In the genomic region with DNA sequence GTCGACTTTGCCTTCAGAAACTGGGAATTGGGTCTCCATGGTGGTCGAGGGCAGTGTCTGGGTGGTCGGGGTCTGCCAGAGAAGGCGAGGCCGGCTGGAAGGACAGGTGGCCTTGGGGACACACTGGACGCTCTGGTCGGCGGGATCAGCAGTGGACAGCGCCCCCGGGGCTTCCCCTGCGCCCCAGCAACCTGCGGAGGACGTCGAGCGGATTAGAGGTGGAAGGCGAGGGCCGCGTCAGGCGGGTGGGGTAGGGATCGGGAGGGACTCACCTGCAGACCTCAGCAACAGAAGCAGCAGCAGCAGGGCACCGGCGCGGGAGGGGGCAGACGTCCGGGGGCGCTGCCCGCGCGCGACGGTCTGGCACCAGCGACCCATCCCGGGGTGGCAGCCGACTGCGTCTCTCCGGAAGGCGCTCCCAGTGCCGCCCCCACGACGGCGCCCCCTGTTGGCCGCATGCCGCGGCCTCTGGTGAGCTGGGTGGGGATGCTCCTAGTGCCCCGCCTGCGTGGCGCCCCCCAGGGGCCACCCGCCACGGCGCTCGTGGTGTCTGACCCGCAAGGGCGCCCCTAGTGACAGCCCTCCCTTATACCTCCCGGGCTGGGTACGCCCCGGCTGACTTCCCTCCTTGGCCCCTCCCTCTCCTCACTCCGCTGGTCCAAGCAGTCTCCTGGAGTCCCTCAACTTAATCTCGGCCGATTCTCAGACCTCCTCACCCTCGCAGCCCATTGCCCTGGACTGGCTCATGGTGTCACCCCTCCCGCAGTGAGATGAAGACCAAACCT, we compare ENCODE assay signal across 9 cellular contexts. TPM values are rescaled to one million over a fixed set of nuclear protein-coding genes. Genes with fewer than 3 reads are reported as not detected.
DNase-seq lines count a peak whose midpoint lies in the region; ATAC-seq and TF ChIP-seq lines count a peak whose summit lies in the region.
"Had no signal": no experiment of that assay in that cellular context is flagged by ENCODE, and none has a peak within 500 bp of the region (broad histone marks: within the 10 kb centered on the region; RNA-seq: fewer than 3 reads in every experiment).

Gene PRSS50 (minus strand): TSS at position 423 of the 785 bp plus-strand sequence. CDS start 45 bp downstream, at position 378.

- no peaks in the 10 kb centered on the region for H3K79me2 ChIP-seq in PC-3 (ENCODE audit: low read length)

- H3K4me2 ChIP-seq in PC-3 (ENCODE audit: low read length): no peak within 1 kb of the TSS

- BruUV-seq in PC-3 (replicated peaks; lab: Mats Ljungman, UMichigan): no TSS peak

- intact Hi-C loops in PC-3 (cut with micrococcal nuclease) (no loop called here), esophagus muscularis mucosa (cut with DNase I) (no loop called here)

- POLR2A ChIA-PET in PC-3 (lab: Charles Lee; ENCODE audit: unreplicated experiment): no interaction called here

- CTCF ChIA-PET in PC-3 (lab: Charles Lee): no interaction called here

- no peak within 1 kb of the TSS for H2AFZ ChIP-seq in PC-3 (ENCODE audit: low read length)

- no peaks in the 10 kb centered on the region for H3K9me2 ChIP-seq in PC-3 (replicated peaks; ENCODE audit: low read length)

- no peaks in the 10 kb centered on the region for H3K27me3 ChIP-seq in PC-3 (ENCODE audit: low read length)
- peaks cover 0 to 42% (median 4%) of the 10 kb centered on the region in 4 donors for H3K27me3 ChIP-seq in esophagus muscularis mucosa

- 49% methylated on average over 23 of the region's 61 CpGs for WGBS in esophagus muscularis mucosa

- H3F3A ChIP-seq in PC-3 (ENCODE audit: low read length, unreplicated experiment): no peaks in the 10 kb centered on the region

- H3K9ac ChIP-seq in PC-3 (ENCODE audit: low read length): no peak within 1 kb of the TSS

- ATAC-seq in PC-3: no peak
- ATAC-seq in GM21529 (IDR thresholded peaks at IDR 0.05; ENCODE audit: unreplicated experiment): no peak

- no peak within 1 kb of the TSS for H3K27ac ChIP-seq in PC-3 (ENCODE audit: low read length)
- no peak within 1 kb of the TSS for H3K27ac ChIP-seq in esophagus muscularis mucosa (replicated peaks in 1 of 4)
- H3K27ac ChIP-seq: SK-N-MC had no signal

- TF ChIP-seq CTCF in GM12865 (IDR thresholded peaks at IDR 0.05; ENCODE audit: insufficient read depth, low read depth, low read length, missing control alignments) (peak; percentile 49), PC-3 (conservative IDR thresholded peaks at IDR 0.05; ENCODE audit: low read depth, low read length) (peak; percentile 54), esophagus muscularis mucosa (IDR thresholded peaks at IDR 0.05) (peak in 1 of 3 experiments; percentile 17)

- H3K4me1 ChIP-seq in PC-3 (ENCODE audit: insufficient read depth, low read length) (no peaks in the 10 kb centered on the region), esophagus muscularis mucosa (peaks cover 0 to 7% (median 0%) of the 10 kb centered on the region in 4 donors)

- H4K20me1 ChIP-seq in PC-3 (ENCODE audit: low read length): no peaks in the 10 kb centered on the region

- H3K9me3 ChIP-seq in PC-3 (ENCODE audit: low read length) (no peaks in the 10 kb centered on the region), esophagus muscularis mucosa (no peaks in the 10 kb centered on the region)

- no peaks in the 10 kb centered on the region for H3K36me3 ChIP-seq in PC-3 (ENCODE audit: low read depth, low read length)
- no peaks in the 10 kb centered on the region for H3K36me3 ChIP-seq in esophagus muscularis mucosa

- DNase-seq in GM12865 (ENCODE audit: low read depth) (peak; percentile 23), PC-3 (no peak), esophagus muscularis mucosa (ENCODE audit: extremely low spot score) (peak; percentile 17), SIG-M5 (lab: John Stamatoyannopoulos, UW) (no peak), NCI-H1092 treated with DMSO at 0.1 percent for 48 hours (lab: John Stamatoyannopoulos, UW) (no peak)
- peak; percentile 28 to 54 for DNase-seq in stimulated activated CD4-positive, alpha-beta T cell treated with anti-CD3 and anti-CD28 coated beads, Interleukin-4, amount 100 ng/mL, for 48 hours (ENCODE audit: low read depth in 2 of 2)

- no peak for TF ChIP-seq EP300 in esophagus muscularis mucosa (IDR thresholded peaks at IDR 0.05)

- TF ChIP-seq POLR2A in esophagus muscularis mucosa (IDR thresholded peaks at IDR 0.05; ENCODE audit: low read depth): no peak

- H3K4me3 ChIP-seq in GM12865 (ENCODE audit: low read depth, low read length) (no peak within 1 kb of the TSS), PC-3 (ENCODE audit: low read length) (no peak within 1 kb of the TSS), esophagus muscularis mucosa (no peak within 1 kb of the TSS)
- H3K4me3 ChIP-seq: SK-N-MC had no signal

RNA-seq across cellular contexts. Expression of gene PRSS50, which starts in this region (rescaled TPM):
- total RNA-seq in PC-3 (2014; rRNA removed) (not detected in 2 replicates), esophagus muscularis mucosa (under 1 TPM in 3 of 4 donors, not detected in 1; 0.32 to 0.46 (median 0.42) TPM)
- total RNA-seq: astrocyte had no signal

Comparison
In these comparisons a context has a peak if more than half of its experiments do, and no peak if none do; other contexts are left out.
1. Peak in DNase-seq in esophagus muscularis mucosa; RNA of the gene not detected or under 1 TPM.
2. DNase-seq: peak in GM12865 (single experiment) and stimulated activated CD4-positive, alpha-beta T cell treated with anti-CD3 and anti-CD28 coated beads, Interleukin-4, amount 100 ng/mL, for 48 hours (2 of 2); none in PC-3 (single experiment), SIG-M5 (single experiment) and NCI-H1092 treated with DMSO at 0.1 percent for 48 hours (single experiment).